Comparison of ENCODE assay signal across 19 cellular contexts in genomic region chr19:46631481-46631880, GRCh38. TPM values are rescaled to one million over a fixed set of nuclear protein-coding genes. Genes with fewer than 3 reads are reported as not detected.
DNase-seq lines count a peak whose midpoint lies in the region; ATAC-seq and TF ChIP-seq lines count a peak whose summit lies in the region.
"Had no signal": no experiment of that assay in that cellular context is flagged by ENCODE, and none has a peak within 500 bp of the region (broad histone marks: within the 10 kb centered on the region; RNA-seq: fewer than 3 reads in every experiment).

No MANE protein-coding gene starts in this region.

- TF ChIP-seq CTCF in BE2C (IDR thresholded peaks at IDR 0.05; ENCODE audit: low read depth, low read length) = no peak
- TF ChIP-seq CTCF in NB4 (IDR thresholded peaks at IDR 0.05; ENCODE audit: low read depth, low read length) = no peak
- TF ChIP-seq CTCF in epithelial cell of esophagus (IDR thresholded peaks at IDR 0.05; ENCODE audit: insufficient read depth, low read depth, low read length, missing control alignments) = no peak
- TF ChIP-seq CTCF in omental fat pad (IDR thresholded peaks at IDR 0.05) = no peak
- no peak for TF ChIP-seq CTCF in CD14-positive monocyte (IDR thresholded peaks at IDR 0.05)

- peak; percentile 51 for ATAC-seq in omental fat pad (ENCODE audit: low FRiP score)
- ATAC-seq: activated naive CD8-positive, alpha-beta T cell treated with anti-CD3 and anti-CD28 coated beads, Interleukin-2, amount 50 U/mL, for 24 hours; activated T-cell treated with anti-CD3 and anti-CD28 coated beads, Interleukin-2, amount 50 U/mL, for 4 hours; T-helper 17 cell had no signal

- H3K9me3 ChIP-seq in BE2C = no peaks in the 10 kb centered on the region
- H3K9me3 ChIP-seq: spleen, suprapubic skin had no signal

- H3K4me1 Mint-ChIP-seq in CD14-positive monocyte = peaks cover 46% of the 10 kb centered on the region

- no peaks in the 10 kb centered on the region for H3K27me3 ChIP-seq in BE2C

- peak overlapping the region in 1 of 2 donors; percentile 62 for H3K4me3 Mint-ChIP-seq in CD14-positive monocyte
- H3K4me3 Mint-ChIP-seq: activated naive CD8-positive, alpha-beta T cell treated with anti-CD3 and anti-CD28 coated beads, Interleukin-2, amount 50 U/mL, for 24 hours; T-helper 17 cell had no signal

- peak overlapping the region in 2 of 7 donors; percentile 28 to 47 for H3K27ac Mint-ChIP-seq in CD14-positive monocyte
- H3K27ac Mint-ChIP-seq: activated naive CD8-positive, alpha-beta T cell treated with anti-CD3 and anti-CD28 coated beads, Interleukin-2, amount 50 U/mL, for 24 hours had no signal

- TF ChIP-seq POLR2A in NB4 (IDR thresholded peaks at IDR 0.05; ENCODE audit: extremely low read depth, insufficient read length) = no peak

- H3K36me3 ChIP-seq in BE2C = no peaks in the 10 kb centered on the region
- H3K36me3 ChIP-seq: spleen, suprapubic skin had no signal

- peaks cover 40% of the 10 kb centered on the region for H3K4me1 ChIP-seq in BE2C

- intact Hi-C loops in CD14-positive monocyte (cut with micrococcal nuclease) = no loop called here

- H3K36me3 Mint-ChIP-seq in CD14-positive monocyte = peaks cover 0 to 4% of the 10 kb centered on the region in 2 donors

- peaks cover 40 to 43% (median 41%) of the 10 kb centered on the region in 3 donors for H3K27me3 Mint-ChIP-seq in CD14-positive monocyte (ENCODE audit: low read depth in 3 of 3)
- H3K27me3 Mint-ChIP-seq: T-helper 17 cell had no signal

- DNase-seq in BE2C (peak; percentile 43), NB4 (ENCODE audit: low read depth) (peak; percentile 64), epithelial cell of esophagus (ENCODE audit: low read depth) (peak; percentile 52), omental fat pad (ENCODE audit: low spot score) (no peak), CD14-positive monocyte (ENCODE audit: low spot score) (no peak), NCI-H510A treated with DMSO at 0.1 percent for 48 hours (lab: John Stamatoyannopoulos, UW) (no peak), midbrain (lab: John Stamatoyannopoulos, UW) (no peak), DMS 273 (lab: John Stamatoyannopoulos, UW; ENCODE audit: unreplicated experiment) (no peak)
- DNase-seq: activated CD4-positive, alpha-beta T cell treated with anti-CD3 and anti-CD28 coated beads for 48 hours; activated naive CD8-positive, alpha-beta T cell treated with anti-CD3 and anti-CD28 coated beads, Interleukin-2, amount 50 U/mL, for 24 hours; activated T-cell treated with anti-CD3 and anti-CD28 coated beads, Interleukin-2, amount 50 U/mL, for 4 hours; DMS53; erythroblast; NCI-H1048; PC-9; spleen; T-helper 17 cell had no signal

- H3K4me3 ChIP-seq in BE2C (ENCODE audit: low read depth, low read length) (no peak overlapping the region), NB4 (ENCODE audit: low read depth, low read length) (no peak overlapping the region), epithelial cell of esophagus (ENCODE audit: low read length) (no peak overlapping the region)
- H3K4me3 ChIP-seq: PC-9, spleen, suprapubic skin had no signal

- H3K9me3 Mint-ChIP-seq in CD14-positive monocyte = peaks cover 0 to 3% (median 0%) of the 10 kb centered on the region in 7 donors
- H3K9me3 Mint-ChIP-seq: activated naive CD8-positive, alpha-beta T cell treated with anti-CD3 and anti-CD28 coated beads, Interleukin-2, amount 50 U/mL, for 24 hours; activated T-cell treated with anti-CD3 and anti-CD28 coated beads, Interleukin-2, amount 50 U/mL, for 4 hours had no signal

RNA-seq across cellular contexts. Expression of gene GNG8, which starts 4.5 kb away (rescaled TPM):
- polyA plus RNA-seq in BE2C (2012; ENCODE audit: insufficient read depth, insufficient read length, low read depth) = 2.4 TPM
- total RNA-seq in omental fat pad = not detected
- not detected for polyA plus RNA-seq in CD14-positive monocyte
- total RNA-seq: lower leg skin, PC-9, spleen, suprapubic skin, T-helper 17 cell had no signal
- polyA plus RNA-seq: spleen had no signal

RNA-seq across cellular contexts. Expression of gene PTGIR, which starts 6.6 kb away (rescaled TPM):
- 16.1 TPM for polyA plus RNA-seq in BE2C (2012; ENCODE audit: insufficient read depth, insufficient read length, low read depth)
- total RNA-seq in omental fat pad = 10 to 100 TPM in 1 of 4 donors, 1 to 10 TPM in 3; 4.8 to 10.2 (median 7.9) TPM
- 10 to 100 TPM; 12.8 to 14.1 TPM for polyA plus RNA-seq in CD14-positive monocyte

RNA-seq across cellular contexts. Expression of gene DACT3, which starts 29.5 kb away (rescaled TPM):
- 16.0 TPM for polyA plus RNA-seq in BE2C (2012; ENCODE audit: insufficient read depth, insufficient read length, low read depth)
- under 1 TPM; 0.31 to 0.79 (median 0.52) TPM for total RNA-seq in omental fat pad
- polyA plus RNA-seq in CD14-positive monocyte = under 1 TPM; 0.05 to 0.09 TPM
- total RNA-seq: T-helper 17 cell had no signal

RNA-seq across cellular contexts. Expression of gene CALM3, which starts 30.4 kb away (rescaled TPM):
- polyA plus RNA-seq in BE2C (2012; ENCODE audit: insufficient read depth, insufficient read length, low read depth) = 263 TPM
- 100 to 1,000 TPM; 112 to 189 (median 132) TPM for total RNA-seq in omental fat pad
- 100 to 1,000 TPM; 165 to 177 TPM for polyA plus RNA-seq in CD14-positive monocyte

Comparison
In these comparisons a context has a peak if more than half of its experiments do, and no peak if none do; other contexts are left out.
1. DNase-seq: peak in BE2C (single experiment), NB4 (single experiment) and epithelial cell of esophagus (single experiment); none in omental fat pad (single experiment), CD14-positive monocyte (single experiment), NCI-H510A treated with DMSO at 0.1 percent for 48 hours (single experiment), midbrain (single experiment) and DMS 273 (single experiment).